Comparison of ENCODE assay signal across 14 cellular contexts in the genomic region with DNA sequence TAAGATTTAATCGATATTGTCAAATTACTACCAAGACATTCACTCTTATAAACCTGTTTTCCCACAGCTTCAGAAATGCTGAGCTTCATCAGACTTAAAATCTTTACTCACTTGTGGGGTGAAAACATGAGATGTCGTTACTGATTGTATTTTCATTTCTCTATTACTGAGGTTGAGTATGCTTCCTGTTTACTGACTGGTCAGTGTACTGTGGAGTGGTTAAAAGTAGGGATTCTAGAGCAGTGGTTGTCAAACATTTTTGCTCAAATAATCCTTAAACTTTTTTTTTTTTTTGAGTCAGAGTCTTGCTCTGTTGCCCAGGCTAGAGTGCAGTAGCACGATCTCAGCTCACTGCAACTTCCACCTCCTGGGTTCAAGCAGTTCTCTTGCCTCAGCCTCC. TPM values are rescaled to one million over a fixed set of nuclear protein-coding genes. Genes with fewer than 3 reads are reported as not detected.
A peak's percentile ranks its signal among the peaks of the same experiment; 100 is the strongest.
DNase-seq lines count a peak whose midpoint lies in the region; ATAC-seq and TF ChIP-seq lines count a peak whose summit lies in the region.
"Had no signal": no experiment of that assay in that cellular context is flagged by ENCODE, and none has a peak within 500 bp of the region (broad histone marks: within the 10 kb centered on the region; RNA-seq: fewer than 3 reads in every experiment).

No MANE protein-coding gene starts in this region.

- peaks cover 12% of the 10 kb centered on the region for H3K4me1 Mint-ChIP-seq in stimulated activated memory B cell treated with anti-CD40 and anti-IgM and Interleukin-4, amounts not matched to agents 10 μg/mL and 1 μg/mL and 100 μg/mL, for 72 hours
- peaks cover 0 to 1% (median 0%) of the 10 kb centered on the region in 4 donors for H3K4me1 Mint-ChIP-seq in CD4-positive, alpha-beta memory T cell
- H3K4me1 Mint-ChIP-seq: brain had no signal

- peak overlapping the region; percentile 33 for H3K27ac Mint-ChIP-seq in stimulated activated memory B cell treated with anti-CD40 and anti-IgM and Interleukin-4, amounts not matched to agents 10 μg/mL and 1 μg/mL and 100 μg/mL, for 72 hours
- H3K27ac Mint-ChIP-seq in CD4-positive, alpha-beta memory T cell, result no peak overlapping the region
- H3K27ac Mint-ChIP-seq: activated T-helper 2 cell treated with anti-CD3 and anti-CD28 coated beads, Interferon-gamma antibody, Interleukin-2, Interleukin-4, amounts not matched to agents 10 μg/mL and 5 μg/mL and 100 μg/mL, durations not matched to agents 14 hours and 24 hours and 36 hours; brain; natural killer cell treated with Interleukin-12 subunit alpha and Interleukin-12 subunit beta and Interleukin-15 and Interleukin-18, amount 100 ng/mL, for 72 hours had no signal

- DNase-seq in CD4-positive, alpha-beta memory T cell, result no peak
- DNase-seq in NCI-H2107 treated with DMSO at 0.1 percent for 48 hours (lab: John Stamatoyannopoulos, UW; ENCODE audit: unreplicated experiment) (no peak), brain microvascular endothelial cell (no peak)
- DNase-seq: KG1, left cardiac atrium, NCI-H187, sigmoid colon had no signal

- intact Hi-C loops in CD4-positive, alpha-beta memory T cell (cut with micrococcal nuclease), result no loop called here

- H3K4me1 ChIP-seq in CD4-positive, alpha-beta memory T cell (ENCODE audit: insufficient read depth, low read length), result no peaks in the 10 kb centered on the region
- H3K4me1 ChIP-seq: sigmoid colon had no signal

- H3K36me3 ChIP-seq in CD4-positive, alpha-beta memory T cell (ENCODE audit: insufficient read depth, low read length), result no peaks in the 10 kb centered on the region
- H3K36me3 ChIP-seq in brain microvascular endothelial cell (replicated peaks), result no peaks in the 10 kb centered on the region
- H3K36me3 ChIP-seq: sigmoid colon had no signal

- H3K27ac ChIP-seq in CD4-positive, alpha-beta memory T cell (ENCODE audit: low read depth, low read length), result no peak overlapping the region
- H3K27ac ChIP-seq in brain microvascular endothelial cell, result no peak overlapping the region
- H3K27ac ChIP-seq: sigmoid colon had no signal

- H3K4me3 ChIP-seq in CD4-positive, alpha-beta memory T cell (ENCODE audit: low read length in 2 of 2), result no peak overlapping the region
- no peak overlapping the region for H3K4me3 ChIP-seq in brain microvascular endothelial cell (ENCODE audit: low read depth, low read length)
- H3K4me3 ChIP-seq: sigmoid colon had no signal

- H3K9me3 Mint-ChIP-seq in stimulated activated memory B cell treated with anti-CD40 and anti-IgM and Interleukin-4, amounts not matched to agents 10 μg/mL and 1 μg/mL and 100 μg/mL, for 72 hours, result no peaks in the 10 kb centered on the region
- H3K9me3 Mint-ChIP-seq in CD4-positive, alpha-beta memory T cell, result peaks cover 0 to 3% (median 0%) of the 10 kb centered on the region in 8 donors
- H3K9me3 Mint-ChIP-seq: activated T-helper 2 cell treated with anti-CD3 and anti-CD28 coated beads, Interferon-gamma antibody, Interleukin-2, Interleukin-4, amounts not matched to agents 10 μg/mL and 5 μg/mL and 100 μg/mL, durations not matched to agents 14 hours and 24 hours and 36 hours; brain; natural killer cell treated with Interleukin-12 subunit alpha and Interleukin-12 subunit beta and Interleukin-15 and Interleukin-18, amount 100 ng/mL, for 72 hours had no signal

- H3K4me3 Mint-ChIP-seq in stimulated activated memory B cell treated with anti-CD40 and anti-IgM and Interleukin-4, amounts not matched to agents 10 μg/mL and 1 μg/mL and 100 μg/mL, for 72 hours, result no peak overlapping the region
- no peak overlapping the region for H3K4me3 Mint-ChIP-seq in CD4-positive, alpha-beta memory T cell
- H3K4me3 Mint-ChIP-seq: brain; natural killer cell treated with Interleukin-12 subunit alpha and Interleukin-12 subunit beta and Interleukin-15 and Interleukin-18, amount 100 ng/mL, for 72 hours had no signal

- CTCF ChIA-PET in CD4-positive, alpha-beta memory T cell (lab: Charles Lee; ENCODE audit: partially characterized antibody), result interaction anchor here (0.8 kb wide), 1 partner anchor 22 kb away, joined by 3 read pairs; no protein-coding TSS in a partner anchor

- POLR2A ChIA-PET in CD4-positive, alpha-beta memory T cell (lab: Charles Lee; ENCODE audit: partially characterized antibody), result no interaction called here

- no peaks in the 10 kb centered on the region for H3K9me3 ChIP-seq in CD4-positive, alpha-beta memory T cell (ENCODE audit: control insufficient read depth in 1 of 2, low read length in 2 of 2)
- H3K9me3 ChIP-seq: sigmoid colon had no signal

- no peaks in the 10 kb centered on the region for H3K27me3 ChIP-seq in CD4-positive, alpha-beta memory T cell (ENCODE audit: insufficient read depth, low read length)
- no peaks in the 10 kb centered on the region for H3K27me3 ChIP-seq in brain microvascular endothelial cell (replicated peaks)
- H3K27me3 ChIP-seq: sigmoid colon had no signal

- ATAC-seq in GM18861 (IDR thresholded peaks at IDR 0.05; ENCODE audit: unreplicated experiment), result peak; percentile 96
- ATAC-seq in GM21515 (IDR thresholded peaks at IDR 0.05; ENCODE audit: unreplicated experiment), result peak; percentile 89
- peak; percentile 90 for ATAC-seq in HG03103 (IDR thresholded peaks at IDR 0.05; ENCODE audit: low read depth, unreplicated experiment)
- ATAC-seq in stimulated activated memory B cell treated with anti-CD40 and anti-IgM and Interleukin-4, amounts not matched to agents 10 μg/mL and 1 μg/mL and 100 μg/mL, for 72 hours, result peak; percentile 80
- ATAC-seq: left cardiac atrium; natural killer cell treated with Interleukin-12 subunit alpha and Interleukin-12 subunit beta and Interleukin-15 and Interleukin-18, amount 100 ng/mL, for 72 hours had no signal

- in situ Hi-C loops in brain microvascular endothelial cell (cut with HindIII; ENCODE audit: low pct_ligation_motif_present, low sequenced_read_pairs), result no loop called here

- no peaks in the 10 kb centered on the region for H3K27me3 Mint-ChIP-seq in stimulated activated memory B cell treated with anti-CD40 and anti-IgM and Interleukin-4, amounts not matched to agents 10 μg/mL and 1 μg/mL and 100 μg/mL, for 72 hours
- peaks cover 2 to 4% of the 10 kb centered on the region in 2 donors for H3K27me3 Mint-ChIP-seq in CD4-positive, alpha-beta memory T cell
- H3K27me3 Mint-ChIP-seq: brain had no signal

- TF ChIP-seq CTCF in brain microvascular endothelial cell (IDR thresholded peaks at IDR 0.05; ENCODE audit: low read depth, low read length, missing control alignments), result no peak

- H3K36me3 Mint-ChIP-seq in stimulated activated memory B cell treated with anti-CD40 and anti-IgM and Interleukin-4, amounts not matched to agents 10 μg/mL and 1 μg/mL and 100 μg/mL, for 72 hours, result no peaks in the 10 kb centered on the region
- H3K36me3 Mint-ChIP-seq in CD4-positive, alpha-beta memory T cell, result no peaks in the 10 kb centered on the region
- H3K36me3 Mint-ChIP-seq: brain; natural killer cell treated with Interleukin-12 subunit alpha and Interleukin-12 subunit beta and Interleukin-15 and Interleukin-18, amount 100 ng/mL, for 72 hours had no signal

RNA-seq across cellular contexts. Expression of gene NSUN7, which starts 50.3 kb away (rescaled TPM):
- not detected for total RNA-seq in CD4-positive, alpha-beta memory T cell
- polyA plus RNA-seq in CD4-positive, alpha-beta memory T cell, result not detected
- total RNA-seq: activated T-helper 2 cell treated with anti-CD3 and anti-CD28 coated beads, Interferon-gamma antibody, Interleukin-2, Interleukin-4, amounts not matched to agents 10 μg/mL and 5 μg/mL and 100 μg/mL, durations not matched to agents 14 hours and 24 hours and 36 hours had no signal
